In the genomic region with DNA sequence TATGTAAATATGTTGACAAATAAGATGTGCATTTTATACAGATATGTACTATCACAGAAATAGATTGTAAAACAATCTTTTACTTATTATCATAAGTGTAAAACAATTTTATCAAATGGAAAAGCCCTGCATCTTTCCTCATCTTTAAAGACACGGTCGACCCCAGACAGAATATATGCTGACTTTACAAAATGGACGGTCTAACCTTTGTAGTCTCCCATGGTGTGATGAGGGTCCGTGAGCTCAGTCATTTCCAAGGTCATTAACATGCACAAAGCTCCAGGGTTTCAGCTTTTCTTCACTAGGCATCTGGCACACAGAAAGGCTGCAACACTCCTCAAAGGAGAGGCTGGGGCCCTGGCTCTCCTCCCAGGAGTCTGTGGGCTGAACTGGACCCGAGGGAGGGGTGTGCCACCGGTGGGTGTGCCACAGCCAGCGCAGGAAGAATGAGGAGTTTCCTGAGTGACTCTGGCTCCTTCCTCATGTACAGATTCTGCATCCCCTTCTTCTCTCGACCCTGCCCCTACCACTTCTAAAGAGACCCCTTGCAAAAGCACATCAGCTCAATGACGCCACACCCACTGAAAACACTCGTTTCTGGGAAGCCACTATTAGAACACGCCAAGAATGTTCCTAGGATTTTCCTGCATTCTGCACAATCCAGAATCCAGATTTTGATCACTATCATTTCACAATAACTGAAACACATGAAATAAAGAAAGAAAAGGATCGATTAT, we compare ENCODE assay signal across 10 cellular contexts. TPM values are rescaled to one million over a fixed set of nuclear protein-coding genes. Genes with fewer than 3 reads are reported as not detected.
DNase-seq lines count a peak whose midpoint lies in the region; ATAC-seq and TF ChIP-seq lines count a peak whose summit lies in the region.
"Had no signal": no experiment of that assay in that cellular context is flagged by ENCODE, and none has a peak within 500 bp of the region (broad histone marks: within the 10 kb centered on the region; RNA-seq: fewer than 3 reads in every experiment).

No MANE protein-coding gene starts in this region.

- DNase-seq in AG10803 (ENCODE audit: low read depth) (peak; percentile 62), amygdala (lab: John Stamatoyannopoulos, UW) (peak in 37 of 56 donors; percentile 11 to 73 (median 36)), cardiac muscle cell (ENCODE audit: low read depth in 1 of 2, low spot score in 1 of 2) (peak in 1 of 2 donors; percentile 54), posterior cingulate gyrus (peak in 8 of 10 donors; percentile 34 to 89 (median 52)), middle frontal gyrus (ENCODE audit: extremely low spot score, low spot score) (no peak), SHP77 (lab: John Stamatoyannopoulos, UW) (no peak)
- DNase-seq: stimulated activated CD4-positive, alpha-beta T cell treated with anti-CD3 and anti-CD28 coated beads, Interleukin-15, amount 100 ng/mL, for 24 hours; T-helper 9 cell had no signal

- H3K4me1 ChIP-seq in cardiac muscle cell (ENCODE audit: low read depth): peaks cover 48% of the 10 kb centered on the region

- no peak for ATAC-seq in HG03280 (IDR thresholded peaks at IDR 0.05; ENCODE audit: unreplicated experiment)
- no peak for ATAC-seq in HG03175 (IDR thresholded peaks at IDR 0.05; ENCODE audit: unreplicated experiment)

- no peaks in the 10 kb centered on the region for H3K9me3 ChIP-seq in cardiac muscle cell (ENCODE audit: low read depth)

- no peaks in the 10 kb centered on the region for H3K36me3 ChIP-seq in cardiac muscle cell

- peak overlapping the region; percentile 56 for H3K27ac ChIP-seq in cardiac muscle cell

- H3K4me3 ChIP-seq in AG10803 (ENCODE audit: low read length) (peak overlapping the region; percentile 25), cardiac muscle cell (no peak overlapping the region)

- H3K27me3 ChIP-seq in cardiac muscle cell: no peaks in the 10 kb centered on the region

- TF ChIP-seq CTCF in AG10803 (conservative IDR thresholded peaks at IDR 0.05; ENCODE audit: low read length) (no peak), cardiac muscle cell (IDR thresholded peaks at IDR 0.05; ENCODE audit: low read depth, low read length) (no peak)

- intact Hi-C loops in posterior cingulate gyrus (cut with DNase I): no loop called here

RNA-seq across cellular contexts. Expression of a gene that starts 26.2 kb away (rescaled TPM):
- total RNA-seq in cardiac muscle cell: 96.1 and 148 TPM in 2 replicates
- 105 and 155 TPM in 2 replicates for polyA plus RNA-seq in cardiac muscle cell

Comparison
In these comparisons a context has a peak if more than half of its experiments do, and no peak if none do; other contexts are left out.
1. DNase-seq: peak in AG10803 (single experiment), amygdala (37 of 56) and posterior cingulate gyrus (8 of 10); none in middle frontal gyrus (single experiment) and SHP77 (0 of 2).